9 cellular contexts compared by ENCODE assay signal in genomic region chr3:194255252-194256039, GRCh38.
DNase-seq lines count a peak whose midpoint lies in the region; ATAC-seq, FAIRE-seq and TF ChIP-seq lines count a peak whose summit lies in the region.
"Had no signal": no experiment of that assay in that cellular context is flagged by ENCODE, and none has a peak within 500 bp of the region (broad histone marks: within the 10 kb centered on the region; RNA-seq: fewer than 3 reads in every experiment).

No MANE protein-coding gene starts in this region.

- POLR2A ChIA-PET in H1 (lab: Charles Lee; ENCODE audit: partially characterized antibody): interaction anchor here (0.7 kb wide), 1 partner anchor 121 kb away, joined by 4 read pairs; no protein-coding TSS in a partner anchor

- H4K8ac ChIP-seq in H1 (ENCODE audit: extremely low read depth, insufficient read depth, low read length): no peak overlapping the region; the same call in 1 of the 2 replicates

- WGBS in H1 (ENCODE audit: extremely low coverage in 1 of 2, insufficient coverage in 1 of 2, insufficient read length in 1 of 2, insufficient replicate concordance in 2 of 2, low coverage in 1 of 2, low lambda C conversion rate in 2 of 2, missing lambda C conversion rate in 1 of 2), 2 experiments: 78% methylated on average over 19 of the region's 19 CpGs; no CpG with 5 or more reads in 1 of the 2 experiments
- 63 to 75% (median 64%) methylated on average over 19 of the region's 19 CpGs for WGBS in psoas muscle, 3 donors

- no peak for FAIRE-seq in H1 (lab: Jason Lieb, UNC)

- H3K79me1 ChIP-seq in H1 (ENCODE audit: low read depth, low read length): no peaks in the 10 kb centered on the region

- peak overlapping the region; percentile 51 for H3K9ac ChIP-seq in DND-41 (ENCODE audit: low read depth, low read length)
- H3K9ac ChIP-seq in H1 (replicated peaks in 1 of 4; ENCODE audit: extremely low read depth in 1 of 4, low read depth in 3 of 4, low read length in 3 of 4): no peak overlapping the region

- no peaks in the 10 kb centered on the region for H3K27me3 ChIP-seq in DND-41 (ENCODE audit: insufficient read depth, low read length, poor library complexity)
- H3K27me3 ChIP-seq in H1 (replicated peaks in 1 of 4; ENCODE audit: control insufficient read depth in 3 of 4, extremely low read depth in 1 of 4, insufficient read depth in 3 of 4, low read length in 3 of 4): no peaks in the 10 kb centered on the region
- no peaks in the 10 kb centered on the region for H3K27me3 ChIP-seq in psoas muscle (ENCODE audit: insufficient read depth in 3 of 3, low read length in 2 of 3)
- H3K27me3 ChIP-seq: cardiac muscle cell had no signal

- H4K5ac ChIP-seq in H1 (ENCODE audit: insufficient read length, low read depth, low read length): no peak overlapping the region

- CTCF ChIA-PET in H1 (lab: Charles Lee; ENCODE audit: partially characterized antibody): interaction anchor here (0.6 to 1.5 kb wide), 3 partner anchors 10 to 88 kb away, joined by 3 to 5 read pairs (median 4); no protein-coding TSS in a partner anchor

- peak overlapping the region; percentile 53 for H3K4me2 ChIP-seq in DND-41 (ENCODE audit: insufficient read depth, low read length)
- no peak overlapping the region for H3K4me2 ChIP-seq in H1 (ENCODE audit: insufficient read depth in 1 of 2, low read depth in 2 of 2, low read length in 2 of 2)

- H3K23ac ChIP-seq in H1 (ENCODE audit: insufficient read length): no peak overlapping the region

- ATAC-seq in DND-41 (ENCODE audit: insufficient read depth, low read depth) (peak; percentile 94), HG03175 (IDR thresholded peaks at IDR 0.05; ENCODE audit: unreplicated experiment) (peak; percentile 57), psoas muscle (peak in 3 of 4 donors; percentile 18 to 63 (median 46)), GM21381 (IDR thresholded peaks at IDR 0.05; ENCODE audit: unreplicated experiment) (no peak), GM18519 (IDR thresholded peaks at IDR 0.05; ENCODE audit: low FRiP score, unreplicated experiment) (no peak)

- TF ChIP-seq RAD21 in H1 (IDR thresholded peaks at IDR 0.05 in 1 of 2, conservative IDR thresholded peaks at IDR 0.05 in 1 of 2; ENCODE audit: low read depth in 2 of 2, low read length in 2 of 2): no peak

- H3K4me3 ChIP-seq in DND-41 (ENCODE audit: low read depth in 1 of 2, low read length in 2 of 2): peak overlapping the region in 1 of 2 experiments; percentile 30; a peak in 2 of 4 replicates
- H3K4me3 ChIP-seq in H1 (ENCODE audit: extremely low read depth in 1 of 4, insufficient read depth in 2 of 4, low read depth in 3 of 4, low read length in 4 of 4): no peak overlapping the region
- H3K4me3 ChIP-seq in psoas muscle: no peak overlapping the region
- H3K4me3 ChIP-seq: cardiac muscle cell had no signal

- H3K18ac ChIP-seq in H1 (ENCODE audit: extremely low read depth, low read length): no peak overlapping the region

- intact Hi-C loops in psoas muscle (cut with DNase I): no loop called here

- peak; percentile 31 for TF ChIP-seq CTCF in DND-41 (IDR thresholded peaks at IDR 0.05; ENCODE audit: borderline replicate concordance, extremely low read depth, low read length, poor library complexity, severe bottlenecking)
- TF ChIP-seq CTCF in H1 (IDR thresholded peaks at IDR 0.05; ENCODE audit: control extremely low read depth in 1 of 3, insufficient read depth in 1 of 3, low read depth in 1 of 3, low read length in 3 of 3): no peak
- TF ChIP-seq CTCF in psoas muscle (IDR thresholded peaks at IDR 0.05): no peak

- H3K14ac ChIP-seq in H1 (ENCODE audit: insufficient read length): no peak overlapping the region

- H3K9me3 ChIP-seq in DND-41 (ENCODE audit: insufficient read depth, low read length, severe bottlenecking) (peaks cover 4% of the 10 kb centered on the region), H1 (ENCODE audit: insufficient read depth in 2 of 2, low read depth in 1 of 2, low read length in 1 of 2) (peaks cover 3 to 7% of the 10 kb centered on the region in 2 experiments; a peak in 1 of 4 replicates), psoas muscle (peaks cover 3% of the 10 kb centered on the region)

- H2BK12ac ChIP-seq in H1 (ENCODE audit: low read depth, low read length): peak overlapping the region; percentile 80; the same call in 1 of the 2 replicates

- H3K56ac ChIP-seq in H1 (replicated peaks; ENCODE audit: insufficient read length, low read depth, low read length): no peak overlapping the region

- H4K20me1 ChIP-seq in DND-41 (ENCODE audit: insufficient read depth, low read length): no peaks in the 10 kb centered on the region
- no peaks in the 10 kb centered on the region for H4K20me1 ChIP-seq in H1 (replicated peaks in 1 of 2; ENCODE audit: control insufficient read depth in 1 of 2, insufficient read depth in 2 of 2, low read length in 2 of 2)

- H3K4me1 ChIP-seq in DND-41 (ENCODE audit: insufficient read depth, low read length) (peaks cover 70% of the 10 kb centered on the region), H1 (replicated peaks in 1 of 4; ENCODE audit: control insufficient read depth in 3 of 4, insufficient read depth in 4 of 4, low read length in 3 of 4) (peaks cover 0 to 2% (median 0%) of the 10 kb centered on the region in 4 experiments; a peak in 1 of 7 replicates), psoas muscle (peaks cover 6% of the 10 kb centered on the region)

- no peak overlapping the region for H3K4ac ChIP-seq in H1 (replicated peaks; ENCODE audit: insufficient read length, low read depth, low read length)

- H2AFZ ChIP-seq in DND-41 (ENCODE audit: low read depth, low read length): peak overlapping the region; percentile 71
- H2AFZ ChIP-seq in H1 (ENCODE audit: low read length): peak overlapping the region; percentile 12; the same call in 1 of the 2 replicates

- no peak overlapping the region for H2AK5ac ChIP-seq in H1 (ENCODE audit: low read depth, low read length)

- no peak overlapping the region for H2BK5ac ChIP-seq in H1 (ENCODE audit: low read depth, low read length)

- peak; percentile 96 for DNase-seq in DND-41
- peak; percentile 39 for DNase-seq in activated CD4-positive, CD25-positive, alpha-beta regulatory T cell treated with anti-CD3 and anti-CD28 coated beads, Interleukin-2, amount 50 U/mL, for 72 hours
- DNase-seq in H1 (ENCODE audit: low read depth in 1 of 2, low spot score in 2 of 2): peak in 1 of 2 experiments; percentile 46
- DNase-seq in psoas muscle: peak; percentile 62 to 82
- no peak for DNase-seq in cerebellar nuclear complex (lab: John Stamatoyannopoulos, UW)

- H3K27ac ChIP-seq in DND-41 (ENCODE audit: low read length) (peak overlapping the region; percentile 92), H1 (ENCODE audit: low read depth, low read length) (no peak overlapping the region), psoas muscle (peak overlapping the region; percentile 50)
- H3K27ac ChIP-seq: cardiac muscle cell had no signal

- peak overlapping the region; percentile 61 for H4K91ac ChIP-seq in H1 (replicated peaks; ENCODE audit: insufficient read length, low read length)

- no peak for TF ChIP-seq EP300 in H1 (IDR thresholded peaks at IDR 0.05; ENCODE audit: borderline replicate concordance in 1 of 2, low read depth in 2 of 2, low read length in 2 of 2)

- no peak for TF ChIP-seq POLR2A in H1 (IDR thresholded peaks at IDR 0.05; ENCODE audit: control extremely low read depth in 1 of 2, low read depth in 2 of 2, low read length in 2 of 2)

- no peak overlapping the region for H2BK120ac ChIP-seq in H1 (replicated peaks; ENCODE audit: low read depth, low read length)

- H3K79me2 ChIP-seq in DND-41 (ENCODE audit: insufficient read depth, low read length) (no peaks in the 10 kb centered on the region), H1 (ENCODE audit: control insufficient read depth in 1 of 2, insufficient read depth in 2 of 2, low read length in 2 of 2) (no peaks in the 10 kb centered on the region)

- H3K36me3 ChIP-seq in DND-41 (ENCODE audit: insufficient read depth, low read length) (no peaks in the 10 kb centered on the region), H1 (ENCODE audit: control insufficient read depth in 2 of 4, insufficient read depth in 4 of 4, low read length in 3 of 4) (no peaks in the 10 kb centered on the region), psoas muscle (ENCODE audit: insufficient read depth in 1 of 2, low read depth in 1 of 2) (no peaks in the 10 kb centered on the region)
- H3K36me3 ChIP-seq: cardiac muscle cell had no signal

- H2BK15ac ChIP-seq in H1 (ENCODE audit: low read length): 0 out of 2 replicates have a peak overlapping the region, but pooled peaks have one; percentile 4

- no peak overlapping the region for H2BK20ac ChIP-seq in H1 (ENCODE audit: low read length)

- no peaks in the 10 kb centered on the region for H3K23me2 ChIP-seq in H1 (ENCODE audit: low read depth, low read length)

TF ChIP-seq in H1, 55 proteins besides CTCF, POLR2A, EP300 and RAD21:
- TF ChIP-seq EGR1 (IDR thresholded peaks at IDR 0.05; ENCODE audit: borderline replicate concordance, low read depth, low read length) (no peak), HDAC6 (IDR thresholded peaks at IDR 0.05; ENCODE audit: low read depth, low read length) (no peak), FOSL1 (IDR thresholded peaks at IDR 0.05; ENCODE audit: insufficient read depth, low read depth, low read length) (no peak), BRCA1 (IDR thresholded peaks at IDR 0.05; ENCODE audit: low read depth, low read length) (no peak), CHD1 (IDR thresholded peaks at IDR 0.05; ENCODE audit: low read depth, low read length) (no peak), CBX5 (IDR thresholded peaks at IDR 0.05; ENCODE audit: low read depth, low read length) (no peak), TAF1 (IDR thresholded peaks at IDR 0.05; ENCODE audit: low read depth, low read length) (no peak), RXRA (IDR thresholded peaks at IDR 0.05; ENCODE audit: insufficient read depth, low read depth, low read length) (no peak), TEAD4 (IDR thresholded peaks at IDR 0.05; ENCODE audit: low read depth, low read length) (no peak), SIRT6 (IDR thresholded peaks at IDR 0.05; ENCODE audit: low read length) (no peak), CHD2 (IDR thresholded peaks at IDR 0.05; ENCODE audit: low read length) (no peak), POLR2AphosphoS5 (IDR thresholded peaks at IDR 0.05; ENCODE audit: low read depth, low read length) (no peak), CEBPB (IDR thresholded peaks at IDR 0.05; ENCODE audit: low read depth, low read length) (no peak), BCL11A (IDR thresholded peaks at IDR 0.05; ENCODE audit: low read depth in 2 of 2, low read length in 2 of 2) (no peak), YY1 (IDR thresholded peaks at IDR 0.05; ENCODE audit: low read depth, low read length) (no peak)
TF ChIP-seq in H1: peak in this region for 0.

Comparison
In these comparisons a context has a peak if more than half of its experiments do, and no peak if none do; other contexts are left out.
1. ATAC-seq: peak in DND-41 (single experiment), HG03175 (single experiment) and psoas muscle (3 of 4); none in GM21381 (single experiment) and GM18519 (single experiment).
2. DNase-seq: peak in DND-41 (single experiment), activated CD4-positive, CD25-positive, alpha-beta regulatory T cell treated with anti-CD3 and anti-CD28 coated beads, Interleukin-2, amount 50 U/mL, for 72 hours (single experiment) and psoas muscle (2 of 2); none in cerebellar nuclear complex (0 of 2).